Comparison of ENCODE assay signal across 1 cellular context in genomic region chr20:41307021-41307420, GRCh38.
TF ChIP-seq lines count a peak whose summit lies in the region.

No MANE protein-coding gene starts in this region.

TF ChIP-seq in GM12878, 131 proteins besides CTCF, POLR2A, EP300 and RAD21:
- TF ChIP-seq KAT2A (conservative IDR thresholded peaks at IDR 0.05; ENCODE audit: control insufficient read depth, low read depth, low read length) (no peak), EZH2 (IDR thresholded peaks at IDR 0.05; ENCODE audit: borderline replicate concordance, control insufficient read depth, low read depth, low read length) (no peak), ZNF217 (IDR thresholded peaks at IDR 0.05) (no peak), BCL11A (IDR thresholded peaks at IDR 0.05; ENCODE audit: low read depth, low read length) (no peak), JUND (IDR thresholded peaks at IDR 0.05; ENCODE audit: low read depth, low read length) (no peak), NR2F1 (conservative IDR thresholded peaks at IDR 0.05) (no peak), HCFC1 (IDR thresholded peaks at IDR 0.05; ENCODE audit: low read length) (no peak), EED (IDR thresholded peaks at IDR 0.05; ENCODE audit: low read depth) (no peak), RAD51 (IDR thresholded peaks at IDR 0.05) (no peak), MYC (IDR thresholded peaks at IDR 0.05; ENCODE audit: insufficient read depth, insufficient read length, insufficient replicate concordance, low read length, severe bottlenecking) (no peak), BACH1 (IDR thresholded peaks at IDR 0.05; ENCODE audit: borderline replicate concordance) (no peak)
- TF ChIP-seq, protein P1, sequence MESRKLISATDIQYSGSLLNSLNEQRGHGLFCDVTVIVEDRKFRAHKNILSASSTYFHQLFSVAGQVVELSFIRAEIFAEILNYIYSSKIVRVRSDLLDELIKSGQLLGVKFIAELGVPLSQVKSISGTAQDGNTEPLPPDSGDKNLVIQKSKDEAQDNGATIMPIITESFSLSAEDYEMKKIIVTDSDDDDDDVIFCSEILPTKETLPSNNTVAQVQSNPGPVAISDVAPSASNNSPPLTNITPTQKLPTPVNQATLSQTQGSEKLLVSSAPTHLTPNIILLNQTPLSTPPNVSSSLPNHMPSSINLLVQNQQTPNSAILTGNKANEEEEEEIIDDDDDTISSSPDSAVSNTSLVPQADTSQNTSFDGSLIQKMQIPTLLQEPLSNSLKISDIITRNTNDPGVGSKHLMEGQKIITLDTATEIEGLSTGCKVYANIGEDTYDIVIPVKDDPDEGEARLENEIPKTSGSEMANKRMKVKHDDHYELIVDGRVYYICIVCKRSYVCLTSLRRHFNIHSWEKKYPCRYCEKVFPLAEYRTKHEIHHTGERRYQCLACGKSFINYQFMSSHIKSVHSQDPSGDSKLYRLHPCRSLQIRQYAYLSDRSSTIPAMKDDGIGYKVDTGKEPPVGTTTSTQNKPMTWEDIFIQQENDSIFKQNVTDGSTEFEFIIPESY (IDR thresholded peaks at IDR 0.05), result no peak
